In the genomic region with DNA sequence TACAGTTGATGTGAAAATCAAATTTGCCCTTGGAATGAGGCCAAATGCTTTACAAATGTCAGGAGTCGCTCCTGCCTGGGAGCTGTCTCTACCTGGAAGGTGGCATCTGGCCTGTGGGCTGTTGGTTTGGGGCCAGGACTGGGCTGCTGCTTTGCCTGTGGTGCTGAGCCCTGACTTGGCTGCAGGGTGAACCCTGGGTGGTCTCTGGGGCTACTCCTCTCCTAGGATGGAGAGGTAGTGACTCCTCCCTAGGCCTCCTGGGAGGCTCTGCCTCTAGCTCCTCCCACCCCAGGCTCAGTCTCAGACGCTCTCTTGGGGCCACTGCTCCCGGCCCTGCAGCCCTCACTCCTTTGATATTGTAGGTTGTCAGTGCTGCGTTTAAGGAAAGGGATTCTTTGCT, we compare ENCODE assay signal across 15 cellular contexts. TPM values are rescaled to one million over a fixed set of nuclear protein-coding genes. Genes with fewer than 3 reads are reported as not detected.
DNase-seq lines count a peak whose midpoint lies in the region; ATAC-seq and TF ChIP-seq lines count a peak whose summit lies in the region.
"Had no signal": no experiment of that assay in that cellular context is flagged by ENCODE, and none has a peak within 500 bp of the region (broad histone marks: within the 10 kb centered on the region; RNA-seq: fewer than 3 reads in every experiment).

No MANE protein-coding gene starts in this region.

- H3K4me1 Mint-ChIP-seq in WTC11 = no peaks in the 10 kb centered on the region
- H3K4me1 Mint-ChIP-seq: H9 had no signal

- H3K4me3 Mint-ChIP-seq in WTC11 = no peak overlapping the region
- H3K4me3 Mint-ChIP-seq: H9 had no signal

- no peak for TF ChIP-seq CTCF in WTC11 (IDR thresholded peaks at IDR 0.05)
- no peak for TF ChIP-seq CTCF in hepatocyte (IDR thresholded peaks at IDR 0.05; ENCODE audit: poor library complexity)

- no peaks in the 10 kb centered on the region for H3K36me3 ChIP-seq in hepatocyte (replicated peaks; ENCODE audit: insufficient read depth, low read depth)

- H3K27me3 ChIP-seq in hepatocyte = no peaks in the 10 kb centered on the region

- peak overlapping the region; percentile 56 to 79 for H3K27ac Mint-ChIP-seq in activated naive CD4-positive, alpha-beta T cell treated with anti-CD3 and anti-CD28 coated beads, Interleukin-2, amount 50 U/mL, for 72 hours
- no peak overlapping the region for H3K27ac Mint-ChIP-seq in WTC11
- H3K27ac Mint-ChIP-seq: H9 had no signal

- no peaks in the 10 kb centered on the region for H3K9me2 ChIP-seq in hepatocyte (replicated peaks; ENCODE audit: insufficient read depth)

- no peaks in the 10 kb centered on the region for H3K36me3 Mint-ChIP-seq in activated naive CD4-positive, alpha-beta T cell treated with anti-CD3 and anti-CD28 coated beads, Interleukin-2, amount 50 U/mL, for 72 hours
- H3K36me3 Mint-ChIP-seq in WTC11 = no peaks in the 10 kb centered on the region
- H3K36me3 Mint-ChIP-seq: CD8-positive, alpha-beta memory T cell had no signal

- no peak for DNase-seq in activated naive CD4-positive, alpha-beta T cell treated with anti-CD3 and anti-CD28 coated beads, Interleukin-2, amount 50 U/mL, for 72 hours (ENCODE audit: low spot score in 2 of 2)
- no peak for DNase-seq in activated naive CD4-positive, alpha-beta T cell (lab: John Stamatoyannopoulos, UW)
- peak; percentile 14 for DNase-seq in Jurkat, Clone E6-1 (ENCODE audit: low read depth, low spot score)
- DNase-seq in WTC11 (ENCODE audit: low spot score) (no peak), hepatocyte (ENCODE audit: low spot score) (no peak), NCI-H2081 (lab: John Stamatoyannopoulos, UW) (no peak)
- DNase-seq: ACHN, H9, IMR-90, MV-4-11, NCI-H146, NCI-H345, SHP77 treated with DMSO at 0.1 percent for 48 hours had no signal

- ATAC-seq in activated naive CD4-positive, alpha-beta T cell treated with anti-CD3 and anti-CD28 coated beads, Interleukin-2, amount 50 U/mL, for 72 hours = no peak
- ATAC-seq in WTC11 (peak; percentile 31; the same call in 1 of the 2 replicates), GM18502 (IDR thresholded peaks at IDR 0.05; ENCODE audit: poor library complexity, unreplicated experiment) (no peak)

- H3K9me3 ChIP-seq in hepatocyte (ENCODE audit: low read depth) = no peaks in the 10 kb centered on the region

- no peak overlapping the region for H3K27ac ChIP-seq in hepatocyte

- 37% methylated on average over 4 of the region's 4 CpGs for WGBS in hepatocyte (ENCODE audit: low lambda C conversion rate, missing lambda C conversion rate)

- POLR2A ChIA-PET in WTC11 (lab: Charles Lee) = interaction anchor here (0.5 kb wide), 1 partner anchor 16 kb away, joined by 3 read pairs; no protein-coding TSS in a partner anchor

- no peak overlapping the region for H2AFZ ChIP-seq in hepatocyte

- no peak overlapping the region for H3K4me3 ChIP-seq in Jurkat, Clone E6-1 (ENCODE audit: low read length)
- H3K4me3 ChIP-seq in hepatocyte = no peak overlapping the region

- CTCF ChIA-PET in WTC11 (lab: Charles Lee) = interaction anchor here (0.6 to 3.1 kb wide), 4 partner anchors 12 to 190 kb away, joined by 3 to 11 read pairs (median 4); no protein-coding TSS in a partner anchor

- H3K4me1 ChIP-seq in hepatocyte (ENCODE audit: insufficient read depth) = no peaks in the 10 kb centered on the region

- H4K20me1 ChIP-seq in hepatocyte (ENCODE audit: insufficient read depth, poor library complexity, severe bottlenecking) = no peaks in the 10 kb centered on the region

- no peaks in the 10 kb centered on the region for H3K79me2 ChIP-seq in hepatocyte

- H3K9me3 Mint-ChIP-seq in activated naive CD4-positive, alpha-beta T cell treated with anti-CD3 and anti-CD28 coated beads, Interleukin-2, amount 50 U/mL, for 72 hours = no peaks in the 10 kb centered on the region
- H3K9me3 Mint-ChIP-seq in WTC11 = no peaks in the 10 kb centered on the region
- H3K9me3 Mint-ChIP-seq: CD8-positive, alpha-beta memory T cell; H9 had no signal

- H3K27me3 Mint-ChIP-seq in WTC11 (ENCODE audit: low read depth) = no peaks in the 10 kb centered on the region
- H3K27me3 Mint-ChIP-seq: CD8-positive, alpha-beta memory T cell had no signal

- no peak overlapping the region for H3K4me2 ChIP-seq in hepatocyte

TF ChIP-seq in WTC11, 78 proteins besides CTCF, POLR2A, EP300 and RAD21:
- no peak for TF ChIP-seq ZBTB21 (CRISPR knock-in tag; IDR thresholded peaks at IDR 0.05; ENCODE audit: borderline replicate concordance)
- TF ChIP-seq ZNF317 (CRISPR knock-in tag; IDR thresholded peaks at IDR 0.05; ENCODE audit: borderline replicate concordance, low read depth) = no peak
- TF ChIP-seq ZNF138 (CRISPR knock-in tag; conservative IDR thresholded peaks at IDR 0.05) = no peak
- TF ChIP-seq HMGA2 (CRISPR knock-in tag; IDR thresholded peaks at IDR 0.05) = no peak
- no peak for TF ChIP-seq GTF2I (CRISPR knock-in tag; conservative IDR thresholded peaks at IDR 0.05)
- no peak for TF ChIP-seq E2F1 (CRISPR knock-in tag; IDR thresholded peaks at IDR 0.05)
- no peak for TF ChIP-seq SMAD4 (CRISPR knock-in tag; IDR thresholded peaks at IDR 0.05)
- TF ChIP-seq GRHL2 (CRISPR knock-in tag; IDR thresholded peaks at IDR 0.05; ENCODE audit: insufficient replicate concordance, severe bottlenecking) = no peak
- TF ChIP-seq EMX1 (CRISPR knock-in tag; IDR thresholded peaks at IDR 0.05) = no peak
- TF ChIP-seq FOXP1 (CRISPR knock-in tag; IDR thresholded peaks at IDR 0.05; ENCODE audit: borderline replicate concordance) = no peak

RNA-seq across cellular contexts. Expression of gene EFCAB8, which starts 47.5 kb away (rescaled TPM):
- under 1 TPM; 0.52 to 0.70 TPM for total RNA-seq in activated naive CD4-positive, alpha-beta T cell treated with anti-CD3 and anti-CD28 coated beads, Interleukin-2, amount 50 U/mL, for 72 hours
- polyA plus RNA-seq in Jurkat, Clone E6-1 (2012; ENCODE audit: insufficient read depth, insufficient read length) = not detected
- total RNA-seq in WTC11 (2021) = 0.17 to 0.55 TPM (median 0.32 TPM) in 3 replicates
- total RNA-seq in hepatocyte = 0.53 TPM in 1 of 2 replicates, not detected in the other
- polyA plus RNA-seq in hepatocyte = not detected in 2 replicates
- total RNA-seq: IMR-90 had no signal
- polyA plus RNA-seq: CD8-positive, alpha-beta memory T cell; IMR-90 had no signal
